Comparison of ENCODE assay signal across 15 cellular contexts in genomic region chrX:135263376-135263775, GRCh38. TPM values are rescaled to one million over a fixed set of nuclear protein-coding genes. Genes with fewer than 3 reads are reported as not detected.
"Had no signal": no experiment of that assay in that cellular context is flagged by ENCODE, and none has a peak within 500 bp of the region (broad histone marks: within the 10 kb centered on the region; RNA-seq: fewer than 3 reads in every experiment).

No MANE protein-coding gene starts in this region.

RNA-seq across cellular contexts. Expression of gene ETDA, which starts 11.5 kb away (rescaled TPM):
- total RNA-seq: stomach, subcutaneous adipose tissue, suprapubic skin, temporal lobe, thoracic aorta, thyroid gland, tibial nerve, transverse colon, upper lobe of left lung, upper lobe of right lung, ureter, urinary bladder, uterus, vagina had no signal

RNA-seq across cellular contexts. Expression of gene ETDC, which starts 45.9 kb away (rescaled TPM):
- total RNA-seq: stomach, subcutaneous adipose tissue, suprapubic skin, temporal lobe, testis, thoracic aorta, thyroid gland, tibial nerve, transverse colon, upper lobe of left lung, upper lobe of right lung, ureter, urinary bladder, uterus, vagina had no signal
